In genomic region chr19:556611-557382, GRCh38 we compare ENCODE assay signal across 1 cellular context.
TF ChIP-seq lines count a peak whose summit lies in the region.

No MANE protein-coding gene starts in this region.

TF ChIP-seq in HepG2, 621 proteins besides CTCF, POLR2A, EP300 and RAD21 (continued from another document):
- TF ChIP-seq RERE (CRISPR knock-in tag; IDR thresholded peaks at IDR 0.05; ENCODE audit: low read depth) (no peak), WIZ (CRISPR knock-in tag; IDR thresholded peaks at IDR 0.05) (peak; percentile 11; the same call in 1 of the 2 replicates), ZNF691 (CRISPR knock-in tag; IDR thresholded peaks at IDR 0.05; ENCODE audit: borderline replicate concordance, low read depth) (no peak), ZNF280B (CRISPR knock-in tag; IDR thresholded peaks at IDR 0.05; ENCODE audit: borderline replicate concordance) (no peak), PAXIP1 (CRISPR knock-in tag; conservative IDR thresholded peaks at IDR 0.05) (no peak; the same call in 1 of the 2 replicates), MZF1 (CRISPR knock-in tag; IDR thresholded peaks at IDR 0.05; ENCODE audit: borderline replicate concordance) (no peak), IRF9 (CRISPR knock-in tag; IDR thresholded peaks at IDR 0.05; ENCODE audit: borderline replicate concordance) (no peak), KDM5B (CRISPR knock-in tag; IDR thresholded peaks at IDR 0.05; ENCODE audit: borderline replicate concordance) (no peak), KLF13 (CRISPR knock-in tag; IDR thresholded peaks at IDR 0.05) (no peak), POLR2G (IDR thresholded peaks at IDR 0.05; ENCODE audit: low read depth, low read length) (no peak), CHD4 (IDR thresholded peaks at IDR 0.05; ENCODE audit: borderline replicate concordance, low read length) (no peak), ZNF24 (IDR thresholded peaks at IDR 0.05) (no peak), CENPT (CRISPR knock-in tag; IDR thresholded peaks at IDR 0.05; ENCODE audit: low read depth) (0 out of 2 replicates have a peak, but pooled peaks have one; percentile 74), FLYWCH1 (CRISPR knock-in tag; IDR thresholded peaks at IDR 0.05) (no peak), HNRNPUL1 (IDR thresholded peaks at IDR 0.05; ENCODE audit: low read depth, low read length) (no peak), ZNF451 (CRISPR knock-in tag; IDR thresholded peaks at IDR 0.05) (no peak), THAP11 (CRISPR knock-in tag; IDR thresholded peaks at IDR 0.05) (no peak), ZNF33B (CRISPR knock-in tag; IDR thresholded peaks at IDR 0.05) (no peak), SRSF9 (IDR thresholded peaks at IDR 0.05; ENCODE audit: borderline replicate concordance, insufficient read depth, low read depth, low read length, poor library complexity, severe bottlenecking) (no peak), ZHX2 (IDR thresholded peaks at IDR 0.05; ENCODE audit: low read depth) (no peak), ZHX2 (CRISPR knock-in tag; IDR thresholded peaks at IDR 0.05; ENCODE audit: borderline replicate concordance) (no peak), ZNF740 (CRISPR knock-in tag; IDR thresholded peaks at IDR 0.05) (no peak), JUND (CRISPR knock-in tag; IDR thresholded peaks at IDR 0.05) (no peak), TRAFD1 (CRISPR knock-in tag; IDR thresholded peaks at IDR 0.05; ENCODE audit: borderline replicate concordance) (0 out of 2 replicates have a peak, but pooled peaks have one; percentile 4), ZNF570 (CRISPR knock-in tag; IDR thresholded peaks at IDR 0.05; ENCODE audit: borderline replicate concordance) (no peak), TOE1 (CRISPR knock-in tag; IDR thresholded peaks at IDR 0.05) (no peak), ARHGAP35 (CRISPR knock-in tag; IDR thresholded peaks at IDR 0.05; ENCODE audit: borderline replicate concordance) (no peak), TERF1 (CRISPR knock-in tag; IDR thresholded peaks at IDR 0.05) (no peak), ELF1 (CRISPR knock-in tag; IDR thresholded peaks at IDR 0.05) (no peak), ZNF567 (CRISPR knock-in tag; IDR thresholded peaks at IDR 0.05; ENCODE audit: borderline replicate concordance) (no peak), NR3C1 (CRISPR knock-in tag; IDR thresholded peaks at IDR 0.05) (no peak)
TF ChIP-seq in HepG2: peak in this region for 62.
